1 cellular context compared by ENCODE assay signal in the genomic region with DNA sequence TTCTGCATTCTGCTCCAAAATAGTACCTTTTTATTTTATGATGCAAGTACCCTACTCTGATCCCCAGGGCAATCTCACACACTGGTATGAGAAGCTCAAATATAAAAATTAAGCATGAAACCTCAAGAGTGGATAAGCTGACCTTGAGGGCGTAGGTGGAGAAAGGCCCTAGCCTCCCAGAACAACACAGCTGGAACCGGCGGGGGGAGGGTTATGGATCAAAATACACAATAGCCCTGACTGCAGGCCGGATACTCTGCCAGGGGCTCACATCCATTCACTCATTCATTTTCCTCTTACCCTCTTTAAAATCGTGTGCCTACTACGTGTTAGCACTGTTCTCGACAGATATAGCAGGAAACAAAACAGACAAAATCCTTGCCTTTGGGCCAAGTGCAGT.
TF ChIP-seq lines count a peak whose summit lies in the region.

No MANE protein-coding gene starts in this region.

TF ChIP-seq in IMR-90, 13 proteins besides CTCF, POLR2A, EP300 and RAD21 (continued from another document):
- TF ChIP-seq MAZ (IDR thresholded peaks at IDR 0.05; ENCODE audit: borderline replicate concordance, low read depth, low read length): no peak
- TF ChIP-seq RCOR1 (IDR thresholded peaks at IDR 0.05; ENCODE audit: insufficient replicate concordance, low read length): no peak
